ENCODE assay signal across 10 cellular contexts in genomic region chr12:70994217-70994788, GRCh38.
DNase-seq lines count a peak whose midpoint lies in the region; ATAC-seq lines count a peak whose summit lies in the region.
"Had no signal": no experiment of that assay in that cellular context is flagged by ENCODE, and none has a peak within 500 bp of the region (broad histone marks: within the 10 kb centered on the region; RNA-seq: fewer than 3 reads in every experiment).

No MANE protein-coding gene starts in this region.

- peak overlapping the region; percentile 1; the same call in 1 of the 2 replicates for H3K4me3 ChIP-seq in GM23248
- H3K4me3 ChIP-seq in skeletal muscle satellite cell (ENCODE audit: low read length), result peak overlapping the region; percentile 19

- H3K4me1 ChIP-seq in GM23248 (ENCODE audit: insufficient read depth) (peaks cover 19% of the 10 kb centered on the region), skeletal muscle satellite cell (ENCODE audit: control insufficient read depth, insufficient read depth, low read length) (peaks cover 25% of the 10 kb centered on the region)

- in situ Hi-C loops in GM23248 (cut with MboI), result no loop called here

- no peaks in the 10 kb centered on the region for H3K27me3 ChIP-seq in GM23248 (replicated peaks; ENCODE audit: insufficient read depth)
- H3K27me3 ChIP-seq in skeletal muscle satellite cell (ENCODE audit: control insufficient read depth, insufficient read depth, low read length), result no peaks in the 10 kb centered on the region

- DNase-seq in GM23248 (peak; percentile 88), astrocyte of the hippocampus (ENCODE audit: low read depth, low spot score) (peak; percentile 46), left cardiac atrium (no peak), COLO829 (ENCODE audit: low spot score) (no peak)
- DNase-seq in activated T-cell treated with anti-CD3 and anti-CD28 coated beads, Interleukin-2, amount 50 U/mL, for 48 hours, result no peak
- DNase-seq: Calu3, NCI-H1092 treated with DMSO at 0.1 percent for 48 hours had no signal

- H4K20me1 ChIP-seq in GM23248 (ENCODE audit: insufficient read depth), result no peaks in the 10 kb centered on the region

- H2AFZ ChIP-seq in GM23248, result peak overlapping the region; percentile 12; the same call in 1 of the 2 replicates

- H3K9me3 ChIP-seq in GM23248 (ENCODE audit: low read depth) (no peaks in the 10 kb centered on the region), skeletal muscle satellite cell (replicated peaks; ENCODE audit: low read length) (no peaks in the 10 kb centered on the region)

- H3K9ac ChIP-seq in GM23248 (peak overlapping the region; percentile 47; the same call in 1 of the 2 replicates), skeletal muscle satellite cell (ENCODE audit: low read depth, low read length) (peak overlapping the region; percentile 46)

- H3K79me2 ChIP-seq in GM23248 (ENCODE audit: insufficient read depth), result no peaks in the 10 kb centered on the region

- ATAC-seq in left cardiac atrium, result peak; percentile 88 to 91
- ATAC-seq in GM19455 (IDR thresholded peaks at IDR 0.05; ENCODE audit: unreplicated experiment), result no peak
- no peak for ATAC-seq in HG02798 (IDR thresholded peaks at IDR 0.05; ENCODE audit: poor library complexity, unreplicated experiment)

- H3K9me2 ChIP-seq in GM23248 (ENCODE audit: insufficient read depth), result no peaks in the 10 kb centered on the region

- 11 to 14% methylated on average over 5 of the region's 5 CpGs for WGBS in GM23248 (ENCODE audit: low coverage in 1 of 2, low lambda C conversion rate in 2 of 2, missing lambda C conversion rate in 2 of 2), 2 experiments

- H3K27ac ChIP-seq in GM23248, result peak overlapping the region; percentile 90

- peaks cover 13% of the 10 kb centered on the region for H3F3A ChIP-seq in GM23248 (ENCODE audit: insufficient read depth)

- no peaks in the 10 kb centered on the region for H3K36me3 ChIP-seq in GM23248 (ENCODE audit: low read depth)
- no peaks in the 10 kb centered on the region for H3K36me3 ChIP-seq in skeletal muscle satellite cell (ENCODE audit: insufficient read depth, low read length)

- H3K4me2 ChIP-seq in GM23248 (ENCODE audit: unreplicated experiment) (peak overlapping the region; percentile 62), skeletal muscle satellite cell (ENCODE audit: low read length) (peak overlapping the region; percentile 52)

- intact Hi-C loops in left cardiac atrium (cut with DNase I), result no loop called here

Comparison
In these comparisons a context has a peak if more than half of its experiments do, and no peak if none do; other contexts are left out.
1. DNase-seq: peak in GM23248 (single experiment) and astrocyte of the hippocampus (single experiment); none in left cardiac atrium (single experiment), COLO829 (single experiment) and activated T-cell treated with anti-CD3 and anti-CD28 coated beads, Interleukin-2, amount 50 U/mL, for 48 hours (0 of 2).
2. ATAC-seq: peak in left cardiac atrium (2 of 2); none in GM19455 (single experiment) and HG02798 (single experiment).